Comparison of ENCODE assay signal across 1 cellular context in the genomic region with DNA sequence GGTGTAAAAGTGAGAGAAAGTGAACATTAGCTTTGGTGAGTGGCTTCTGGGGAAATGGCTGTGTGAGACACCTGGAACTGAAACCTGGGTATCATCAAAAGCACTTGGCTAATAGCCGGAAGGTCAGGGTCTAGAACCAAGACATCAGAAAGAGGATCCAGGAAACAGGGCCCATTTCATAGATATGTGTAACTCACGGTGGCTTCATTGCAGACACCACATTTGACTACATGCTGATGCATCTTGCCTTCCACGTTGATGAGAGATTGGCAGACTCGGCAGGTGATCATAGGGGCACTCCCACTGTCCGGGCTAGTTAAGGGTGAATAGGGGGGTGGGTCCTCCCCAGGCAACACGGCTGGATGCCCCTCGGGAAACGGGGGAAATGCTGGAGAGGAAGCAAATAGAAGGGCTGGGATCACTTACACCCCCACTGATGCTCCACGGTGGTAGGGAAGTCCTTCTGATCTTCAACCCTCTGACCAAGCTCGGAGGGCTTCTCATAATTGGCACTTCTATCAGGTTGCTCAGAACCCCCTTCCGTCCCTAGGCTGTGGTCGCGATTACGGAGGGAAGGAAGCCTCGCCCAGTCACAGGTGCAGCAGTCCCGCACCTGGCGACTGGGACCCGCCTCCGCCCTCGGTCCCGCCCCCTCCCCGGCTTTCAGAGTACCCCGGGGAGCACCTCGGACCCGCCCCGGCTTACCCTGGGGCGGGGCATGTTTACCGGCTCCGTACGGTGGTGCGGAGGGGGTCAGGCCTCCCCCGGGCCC.
TF ChIP-seq lines count a peak whose summit lies in the region.

No MANE protein-coding gene starts in this region.

TF ChIP-seq in liver, 16 proteins besides CTCF, POLR2A, EP300 and RAD21 (continued from another document):
- TF ChIP-seq GABPA (IDR thresholded peaks at IDR 0.05 in 1 of 2, conservative IDR thresholded peaks at IDR 0.05 in 1 of 2) (no peak), EGR1 (IDR thresholded peaks at IDR 0.05; ENCODE audit: low read depth in 2 of 2) (no peak), FOXA2 (IDR thresholded peaks at IDR 0.05) (no peak), MAX (IDR thresholded peaks at IDR 0.05) (no peak), YY1 (IDR thresholded peaks at IDR 0.05) (no peak), RXRA (IDR thresholded peaks at IDR 0.05) (no peak), HNF4A (conservative IDR thresholded peaks at IDR 0.05) (no peak), JUND (IDR thresholded peaks at IDR 0.05) (no peak), FOXA1 (IDR thresholded peaks at IDR 0.05) (no peak), NR2F2 (IDR thresholded peaks at IDR 0.05) (no peak), HNF4G (IDR thresholded peaks at IDR 0.05) (no peak)
